20 cellular contexts compared by ENCODE assay signal in the genomic region with DNA sequence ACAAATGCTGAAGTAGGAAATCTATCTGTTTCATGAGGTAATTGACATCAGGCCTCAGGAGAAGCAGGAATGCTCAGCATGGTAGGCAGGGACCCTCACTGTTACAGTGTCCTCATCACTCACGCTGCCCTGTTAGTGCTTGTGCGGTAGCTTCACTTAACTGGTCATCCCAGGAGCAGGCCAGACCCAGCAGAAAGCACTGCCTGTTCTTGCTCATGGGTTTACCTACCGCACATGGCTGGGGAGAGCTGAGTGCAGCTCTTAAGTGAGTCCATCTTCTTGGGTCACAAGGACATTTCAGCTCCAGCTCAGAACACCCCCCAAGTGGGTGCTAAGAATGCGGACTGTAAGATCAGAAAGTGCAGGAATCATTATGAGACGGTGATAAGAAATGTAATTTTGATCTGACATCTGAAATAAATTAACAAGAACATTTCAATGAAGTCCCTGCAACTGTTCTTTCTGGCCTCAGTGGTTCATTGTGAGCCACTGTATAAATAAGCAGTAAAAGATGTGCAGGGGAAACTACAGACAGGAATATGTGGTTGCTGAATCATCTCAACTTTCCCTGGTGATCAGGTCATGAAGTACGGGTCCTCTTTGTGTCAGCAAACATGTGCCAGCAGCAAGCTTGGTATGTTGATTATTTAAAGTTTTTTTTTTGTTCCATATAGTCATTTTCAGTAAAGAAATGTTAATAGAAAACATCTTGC.
DNase-seq lines count a peak whose midpoint lies in the region; ATAC-seq and TF ChIP-seq lines count a peak whose summit lies in the region.
"Had no signal": no experiment of that assay in that cellular context is flagged by ENCODE, and none has a peak within 500 bp of the region (broad histone marks: within the 10 kb centered on the region; RNA-seq: fewer than 3 reads in every experiment).

No MANE protein-coding gene starts in this region.

- H3K27me3 ChIP-seq in SJSA1 (replicated peaks) (no peaks in the 10 kb centered on the region), fibroblast of lung (ENCODE audit: control insufficient read depth, insufficient read depth, low read length) (no peaks in the 10 kb centered on the region)
- H3K27me3 ChIP-seq: right lobe of liver had no signal

- peak overlapping the region; percentile 44 for H3K27ac ChIP-seq in SJSA1
- H3K27ac ChIP-seq in fibroblast of lung (ENCODE audit: insufficient read depth, low read length) = peak overlapping the region; percentile 50
- H3K27ac ChIP-seq: right lobe of liver had no signal

- H3K4me3 ChIP-seq in SJSA1 (no peak overlapping the region), fibroblast of lung (replicated peaks in 1 of 4; ENCODE audit: control extremely low read depth in 1 of 4, insufficient read depth in 1 of 4, low read depth in 3 of 4, low read length in 4 of 4) (no peak overlapping the region)
- H3K4me3 ChIP-seq: GM12878, HAP-1, right lobe of liver had no signal

- peak; percentile 43 for DNase-seq in GM04504 (ENCODE audit: low read depth)
- DNase-seq in SJSA1 (ENCODE audit: low read depth in 1 of 2, low spot score in 2 of 2) = peak; percentile 62 to 80
- peak; percentile 16 to 95 for DNase-seq in fibroblast of lung (ENCODE audit: low read depth in 2 of 2)
- DNase-seq in smooth muscle cell of the brain vasculature (ENCODE audit: low read depth, low spot score) = peak; percentile 64
- DNase-seq in NOMO-1 treated with dmso at 0.1 percent for 144 hours (lab: John Stamatoyannopoulos, UW; ENCODE audit: unreplicated experiment) = no peak
- no peak for DNase-seq in head of caudate nucleus
- DNase-seq in cardiac septum (ENCODE audit: low spot score) = no peak
- DNase-seq: activated CD4-positive, alpha-beta T cell treated with anti-CD3 and anti-CD28 coated beads for 4 hours; CD8-positive, alpha-beta T cell; islet precursor cell; mesendoderm; NCI-H1048; right lobe of liver; SHP77; stimulated activated CD4-positive, alpha-beta T cell treated with anti-CD3 and anti-CD28 coated beads, Interleukin-2, amount 100 ng/mL, for 48 hours; T1000 had no signal

- H3K79me2 ChIP-seq in fibroblast of lung (ENCODE audit: control insufficient read depth, insufficient read depth, low read length) = no peaks in the 10 kb centered on the region

- no peak overlapping the region for H2AFZ ChIP-seq in fibroblast of lung (ENCODE audit: low read length)

- TF ChIP-seq CTCF in fibroblast of lung (conservative IDR thresholded peaks at IDR 0.05 in 1 of 2, IDR thresholded peaks at IDR 0.05 in 1 of 2; ENCODE audit: low read depth in 1 of 2, low read length in 2 of 2) = no peak

- H3K4me2 ChIP-seq in fibroblast of lung (ENCODE audit: extremely low read depth, insufficient read depth, low read length) = no peak overlapping the region

- H4K20me1 ChIP-seq in fibroblast of lung (ENCODE audit: control insufficient read depth, extremely low read depth, insufficient read depth, low read length) = no peaks in the 10 kb centered on the region

- no peaks in the 10 kb centered on the region for H3K36me3 ChIP-seq in SJSA1
- H3K36me3 ChIP-seq in fibroblast of lung (ENCODE audit: control insufficient read depth, insufficient read depth, low read length) = no peaks in the 10 kb centered on the region
- H3K36me3 ChIP-seq: HAP-1, right lobe of liver had no signal

- H3K9me3 ChIP-seq in SJSA1 (replicated peaks) = no peaks in the 10 kb centered on the region
- H3K9me3 ChIP-seq in fibroblast of lung (ENCODE audit: control insufficient read depth, insufficient read depth, low read depth, low read length) = no peaks in the 10 kb centered on the region
- H3K9me3 ChIP-seq: HAP-1, right lobe of liver had no signal

- intact Hi-C loops in head of caudate nucleus (cut with DNase I) (no loop called here), cardiac septum (cut with DNase I) (no loop called here)

- H3K4me1 ChIP-seq in SJSA1 (replicated peaks) (peaks cover 17% of the 10 kb centered on the region), fibroblast of lung (ENCODE audit: control insufficient read depth, extremely low read depth, insufficient read depth, low read length) (peaks cover 5% of the 10 kb centered on the region)
- H3K4me1 ChIP-seq: HAP-1, right lobe of liver had no signal

- no peak overlapping the region for H3K9ac ChIP-seq in fibroblast of lung (ENCODE audit: insufficient read depth, low read length)

- no peak for ATAC-seq in HG03108 (IDR thresholded peaks at IDR 0.05; ENCODE audit: unreplicated experiment)
- ATAC-seq: CD8-positive, alpha-beta T cell; GM12878; HepG2; right lobe of liver had no signal

Comparison
In these comparisons a context has a peak if more than half of its experiments do, and no peak if none do; other contexts are left out.
1. DNase-seq: peak in GM04504 (single experiment), SJSA1 (2 of 2), fibroblast of lung (2 of 2) and smooth muscle cell of the brain vasculature (single experiment); none in NOMO-1 treated with dmso at 0.1 percent for 144 hours (single experiment), head of caudate nucleus (0 of 42) and cardiac septum (single experiment).